Comparison of ENCODE assay signal across 1 cellular context in the genomic region with DNA sequence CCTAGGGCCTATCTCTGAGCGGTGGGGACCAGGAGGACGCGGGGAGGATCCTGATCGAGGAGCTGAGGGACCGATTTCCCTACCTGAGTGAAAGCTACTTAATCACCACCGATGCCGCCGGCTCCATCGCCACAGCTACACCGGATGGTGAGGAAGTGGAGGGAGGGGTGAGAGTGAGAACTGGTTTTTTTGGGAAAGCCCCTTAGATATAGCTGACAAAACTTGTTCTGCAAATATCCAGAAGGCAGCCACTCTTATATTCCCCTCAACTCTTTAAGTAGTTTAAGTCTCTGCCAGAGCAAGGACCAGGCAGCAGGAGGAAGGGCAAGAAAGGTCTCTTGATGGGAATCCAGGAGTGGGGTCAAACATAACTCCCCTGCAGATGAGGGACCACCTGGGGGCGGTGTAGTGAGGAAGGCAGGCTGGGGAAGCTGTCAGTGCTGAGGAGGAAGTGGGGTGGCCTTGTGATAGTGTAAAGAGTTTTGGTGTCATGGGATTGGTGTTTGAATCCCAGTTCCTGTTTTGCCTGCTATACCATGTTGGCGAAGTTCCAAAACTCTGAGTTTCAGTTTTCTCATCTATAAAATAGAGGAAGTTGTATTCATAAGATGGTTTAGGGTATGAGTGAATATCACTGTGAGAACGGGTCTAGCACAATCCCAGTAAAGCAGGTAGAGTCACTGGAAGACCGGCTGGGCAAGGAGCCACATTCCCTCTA.
TF ChIP-seq lines count a peak whose summit lies in the region.

No MANE protein-coding gene starts in this region.

TF ChIP-seq in SK-N-SH, 30 proteins besides CTCF, POLR2A, EP300 and RAD21 (continued from another document):
- no peak for TF ChIP-seq EZH2phosphoT487 (IDR thresholded peaks at IDR 0.05; ENCODE audit: borderline replicate concordance, low read depth)
- TF ChIP-seq, protein P1, sequence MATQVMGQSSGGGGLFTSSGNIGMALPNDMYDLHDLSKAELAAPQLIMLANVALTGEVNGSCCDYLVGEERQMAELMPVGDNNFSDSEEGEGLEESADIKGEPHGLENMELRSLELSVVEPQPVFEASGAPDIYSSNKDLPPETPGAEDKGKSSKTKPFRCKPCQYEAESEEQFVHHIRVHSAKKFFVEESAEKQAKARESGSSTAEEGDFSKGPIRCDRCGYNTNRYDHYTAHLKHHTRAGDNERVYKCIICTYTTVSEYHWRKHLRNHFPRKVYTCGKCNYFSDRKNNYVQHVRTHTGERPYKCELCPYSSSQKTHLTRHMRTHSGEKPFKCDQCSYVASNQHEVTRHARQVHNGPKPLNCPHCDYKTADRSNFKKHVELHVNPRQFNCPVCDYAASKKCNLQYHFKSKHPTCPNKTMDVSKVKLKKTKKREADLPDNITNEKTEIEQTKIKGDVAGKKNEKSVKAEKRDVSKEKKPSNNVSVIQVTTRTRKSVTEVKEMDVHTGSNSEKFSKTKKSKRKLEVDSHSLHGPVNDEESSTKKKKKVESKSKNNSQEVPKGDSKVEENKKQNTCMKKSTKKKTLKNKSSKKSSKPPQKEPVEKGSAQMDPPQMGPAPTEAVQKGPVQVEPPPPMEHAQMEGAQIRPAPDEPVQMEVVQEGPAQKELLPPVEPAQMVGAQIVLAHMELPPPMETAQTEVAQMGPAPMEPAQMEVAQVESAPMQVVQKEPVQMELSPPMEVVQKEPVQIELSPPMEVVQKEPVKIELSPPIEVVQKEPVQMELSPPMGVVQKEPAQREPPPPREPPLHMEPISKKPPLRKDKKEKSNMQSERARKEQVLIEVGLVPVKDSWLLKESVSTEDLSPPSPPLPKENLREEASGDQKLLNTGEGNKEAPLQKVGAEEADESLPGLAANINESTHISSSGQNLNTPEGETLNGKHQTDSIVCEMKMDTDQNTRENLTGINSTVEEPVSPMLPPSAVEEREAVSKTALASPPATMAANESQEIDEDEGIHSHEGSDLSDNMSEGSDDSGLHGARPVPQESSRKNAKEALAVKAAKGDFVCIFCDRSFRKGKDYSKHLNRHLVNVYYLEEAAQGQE (IDR thresholded peaks at IDR 0.05; ENCODE audit: low read depth, low read length) = no peak
